Comparison of ENCODE assay signal across 8 cellular contexts in genomic region chr4:155953151-155954117, GRCh38. TPM values are rescaled to one million over a fixed set of nuclear protein-coding genes. Genes with fewer than 3 reads are reported as not detected.
DNase-seq lines count a peak whose midpoint lies in the region; ATAC-seq and TF ChIP-seq lines count a peak whose summit lies in the region.

Gene CTSO (minus strand): TSS chr4:155953866. CDS start chr4:155953847, 19 bp downstream.

- H3K4me2 ChIP-seq in Loucy (ENCODE audit: low read depth, low read length, poor library complexity, severe bottlenecking) (peak within 1 kb of the TSS; percentile 83), parathyroid adenoma (ENCODE audit: low read length) (peak within 1 kb of the TSS; percentile 98)

- no peaks in the 10 kb centered on the region for H3K36me3 Mint-ChIP-seq in activated naive CD8-positive, alpha-beta T cell treated with anti-CD3 and anti-CD28 coated beads, Interleukin-2, amount 10 ng/mL, durations not matched to agents 7 days and 5 days

- H3K9ac ChIP-seq in Loucy (ENCODE audit: low read depth, low read length, poor library complexity, severe bottlenecking) (peak within 1 kb of the TSS; percentile 97), parathyroid adenoma (peak within 1 kb of the TSS; percentile 1)

- H3K27ac ChIP-seq in parathyroid adenoma (peak within 1 kb of the TSS; percentile 88), tibial nerve (peak within 1 kb of the TSS; percentile 97 to 99 (median 98))

- no peaks in the 10 kb centered on the region; the same call in 1 of the 2 replicates for H3K27me3 ChIP-seq in H7 (ENCODE audit: control insufficient read depth, insufficient read depth, low read length)
- H3K27me3 ChIP-seq in Loucy (ENCODE audit: insufficient read depth, low read length, poor library complexity, severe bottlenecking), result peaks cover 26% of the 10 kb centered on the region
- H3K27me3 ChIP-seq in parathyroid adenoma (ENCODE audit: control insufficient read depth, insufficient read depth, low read length), result no peaks in the 10 kb centered on the region
- no peaks in the 10 kb centered on the region for H3K27me3 ChIP-seq in tibial nerve

- H3K4me3 ChIP-seq in H7 (ENCODE audit: insufficient read depth, low read depth, low read length) (peak within 1 kb of the TSS; percentile 43), Loucy (ENCODE audit: low read length, poor library complexity, severe bottlenecking) (peak within 1 kb of the TSS; percentile 98), parathyroid adenoma (ENCODE audit: low read depth, low read length) (peak within 1 kb of the TSS; percentile 92), tibial nerve (peak within 1 kb of the TSS; percentile 66 to 95 (median 86))

- H3K27ac Mint-ChIP-seq in activated naive CD8-positive, alpha-beta T cell treated with anti-CD3 and anti-CD28 coated beads, Interleukin-2, amount 10 ng/mL, durations not matched to agents 7 days and 5 days, result peak within 1 kb of the TSS; percentile 100

- peak; percentile 94 for ATAC-seq in activated naive CD8-positive, alpha-beta T cell treated with anti-CD3 and anti-CD28 coated beads, Interleukin-2, amount 10 ng/mL, durations not matched to agents 7 days and 5 days (ENCODE audit: low read depth)
- ATAC-seq in Right ventricle myocardium inferior, result peak; percentile 96

- intact Hi-C loops in Right ventricle myocardium inferior (cut with DNase I), result loop anchor here (2.0 kb wide), 2 partner anchors 145 to 549 kb away; no protein-coding TSS in a partner anchor

- DNase-seq in GM03348 (ENCODE audit: low spot score) (peak; percentile 89), H7 (peak; percentile 78), SKM-1 (lab: John Stamatoyannopoulos, UW; ENCODE audit: unreplicated experiment) (peak; percentile 70), Right ventricle myocardium inferior (ENCODE audit: missing footprints) (peak; percentile 86), tibial nerve (ENCODE audit: low spot score in 2 of 2) (peak; percentile 64 to 93)
- DNase-seq in activated naive CD8-positive, alpha-beta T cell treated with anti-CD3 and anti-CD28 coated beads, Interleukin-2, amount 10 ng/mL, durations not matched to agents 7 days and 5 days, result peak; percentile 82

- peak within 1 kb of the TSS; percentile 98 for H3K4me3 Mint-ChIP-seq in activated naive CD8-positive, alpha-beta T cell treated with anti-CD3 and anti-CD28 coated beads, Interleukin-2, amount 10 ng/mL, durations not matched to agents 7 days and 5 days

- H3K9me2 ChIP-seq in Loucy (replicated peaks; ENCODE audit: low read depth, low read length), result no peaks in the 10 kb centered on the region

- H4K20me1 ChIP-seq in Loucy (ENCODE audit: insufficient read depth, low read length, poor library complexity, severe bottlenecking), result no peaks in the 10 kb centered on the region

- TF ChIP-seq CTCF in Loucy (conservative IDR thresholded peaks at IDR 0.05; ENCODE audit: low read length) (peak; percentile 76), parathyroid adenoma (IDR thresholded peaks at IDR 0.05) (peak; percentile 54), tibial nerve (IDR thresholded peaks at IDR 0.05) (peak; percentile 51 to 68 (median 57))

- H3K4me1 ChIP-seq in Loucy (ENCODE audit: insufficient read depth, low read length, poor library complexity, severe bottlenecking), result no peaks in the 10 kb centered on the region
- no peaks in the 10 kb centered on the region for H3K4me1 ChIP-seq in parathyroid adenoma
- peaks cover 0 to 14% (median 4%) of the 10 kb centered on the region in 4 donors for H3K4me1 ChIP-seq in tibial nerve

- WGBS in tibial nerve, 2 donors, result 1% methylated on average over 23 to 51 of the region's 58 CpGs

- peak within 1 kb of the TSS; percentile 100 for H2AFZ ChIP-seq in Loucy (ENCODE audit: low read length)
- H2AFZ ChIP-seq in parathyroid adenoma, result peak within 1 kb of the TSS; percentile 97

- no peaks in the 10 kb centered on the region for H3K9me3 ChIP-seq in Loucy (ENCODE audit: insufficient read depth, low read depth, low read length)
- no peaks in the 10 kb centered on the region for H3K9me3 ChIP-seq in parathyroid adenoma (ENCODE audit: control insufficient read depth, low read length)
- no peaks in the 10 kb centered on the region for H3K9me3 ChIP-seq in tibial nerve

- peaks cover 7% of the 10 kb centered on the region for H3K4me1 Mint-ChIP-seq in activated naive CD8-positive, alpha-beta T cell treated with anti-CD3 and anti-CD28 coated beads, Interleukin-2, amount 10 ng/mL, durations not matched to agents 7 days and 5 days

- H3K9me3 Mint-ChIP-seq in activated naive CD8-positive, alpha-beta T cell treated with anti-CD3 and anti-CD28 coated beads, Interleukin-2, amount 10 ng/mL, durations not matched to agents 7 days and 5 days, result no peaks in the 10 kb centered on the region

- TF ChIP-seq EP300 in tibial nerve (IDR thresholded peaks at IDR 0.05), result peak in 1 of 2 donors; percentile 55

- peak in 1 of 2 donors; percentile 27 for TF ChIP-seq POLR2A in tibial nerve (IDR thresholded peaks at IDR 0.05)

- H3K79me2 ChIP-seq in Loucy (ENCODE audit: insufficient read depth, low read length) (no peaks in the 10 kb centered on the region), parathyroid adenoma (no peaks in the 10 kb centered on the region)

- H3K27me3 Mint-ChIP-seq in activated naive CD8-positive, alpha-beta T cell treated with anti-CD3 and anti-CD28 coated beads, Interleukin-2, amount 10 ng/mL, durations not matched to agents 7 days and 5 days, result peaks cover 5% of the 10 kb centered on the region

- no peaks in the 10 kb centered on the region for H3K36me3 ChIP-seq in H7 (replicated peaks; ENCODE audit: control insufficient read depth, insufficient read depth, low read length)
- no peaks in the 10 kb centered on the region for H3K36me3 ChIP-seq in Loucy (ENCODE audit: insufficient read depth, low read length)
- H3K36me3 ChIP-seq in parathyroid adenoma (ENCODE audit: control insufficient read depth, insufficient read depth, low read length), result no peaks in the 10 kb centered on the region
- no peaks in the 10 kb centered on the region for H3K36me3 ChIP-seq in tibial nerve

- POLR2A ChIA-PET in activated naive CD8-positive, alpha-beta T cell treated with anti-CD3 and anti-CD28 coated beads, Interleukin-2, amount 10 ng/mL, durations not matched to agents 7 days and 5 days (lab: Charles Lee), result interaction anchor here (1.3 to 1.6 kb wide), 2 partner anchors 143 to 157 kb away, joined by 3 to 21 read pairs; no protein-coding TSS in a partner anchor

- no peaks in the 10 kb centered on the region for H3F3A ChIP-seq in Loucy (ENCODE audit: low read depth)

RNA-seq across cellular contexts. Expression of gene CTSO, which starts in this region (rescaled TPM):
- total RNA-seq in H7 (2014; rRNA removed; shearing (Covaris generic)), result 1.5 and 1.6 TPM in 2 replicates
- total RNA-seq in activated naive CD8-positive, alpha-beta T cell treated with anti-CD3 and anti-CD28 coated beads, Interleukin-2, amount 10 ng/mL, durations not matched to agents 7 days and 5 days, result 1 to 10 TPM; 7.6 to 8.3 TPM
- total RNA-seq in Right ventricle myocardium inferior, result 7.4 TPM
- 10 to 100 TPM in 3 of 4 donors, 1 to 10 TPM in 1; 8.7 to 30.2 (median 26.1) TPM for total RNA-seq in tibial nerve

Comparison
In these comparisons a context has a peak if more than half of its experiments do, and no peak if none do; other contexts are left out.
1. Peak in every context shown above with its lines: DNase-seq, ATAC-seq, H3K4me3 ChIP-seq and H3K27ac ChIP-seq.
2. H3K4me3 ChIP-seq: peak in every context shown above with its lines; median percentile 98 in Loucy; 92 in parathyroid adenoma; 86 in tibial nerve; 43 in H7.